In genomic region chr7:45435846-45436245, GRCh38 we compare ENCODE assay signal across 13 cellular contexts.
DNase-seq lines count a peak whose midpoint lies in the region; ATAC-seq and TF ChIP-seq lines count a peak whose summit lies in the region.
"Had no signal": no experiment of that assay in that cellular context is flagged by ENCODE, and none has a peak within 500 bp of the region (broad histone marks: within the 10 kb centered on the region; RNA-seq: fewer than 3 reads in every experiment).

No MANE protein-coding gene starts in this region.

- H3K4me3 Mint-ChIP-seq in MCF 10A (ENCODE audit: unreplicated experiment) = peak overlapping the region; percentile 0
- H3K4me3 Mint-ChIP-seq: naive B cell had no signal

- CTCF ChIA-PET in MCF 10A (lab: Yijun Ruan, JAX) = interaction anchor here (0.6 to 0.7 kb wide), 2 partner anchors 95 to 186 kb away, joined by 3 to 4 read pairs; no protein-coding TSS in a partner anchor

- WGBS in gastroesophageal sphincter (ENCODE audit: low coverage in 1 of 2), 2 donors = 36 to 70% methylated on average over 1 of the region's 1 CpG

- POLR2A ChIA-PET in MCF 10A (lab: Yijun Ruan, JAX) = no interaction called here

- H3K27ac ChIP-seq in breast epithelium (no peak overlapping the region), gastroesophageal sphincter (no peak overlapping the region)
- H3K27ac ChIP-seq: sigmoid colon had no signal

- peaks cover 0 to 5% of the 10 kb centered on the region in 2 donors for H3K9me3 ChIP-seq in breast epithelium
- peaks cover 0 to 6% (median 0%) of the 10 kb centered on the region in 3 donors for H3K9me3 ChIP-seq in gastroesophageal sphincter
- H3K9me3 ChIP-seq: sigmoid colon had no signal

- H3K27me3 Mint-ChIP-seq in MCF 10A (ENCODE audit: insufficient read depth, unreplicated experiment) = no peaks in the 10 kb centered on the region

- peaks cover 16% of the 10 kb centered on the region for H3K9me3 Mint-ChIP-seq in MCF 10A (ENCODE audit: unreplicated experiment)

- peak overlapping the region; percentile 20 for H3K27ac Mint-ChIP-seq in MCF 10A (ENCODE audit: low read depth, unreplicated experiment)

- H3K4me1 ChIP-seq in breast epithelium (no peaks in the 10 kb centered on the region), gastroesophageal sphincter (no peaks in the 10 kb centered on the region)
- H3K4me1 ChIP-seq: sigmoid colon had no signal

- intact Hi-C loops in MCF 10A (cut with micrococcal nuclease) (no loop called here), breast epithelium (cut with DNase I; ENCODE audit: low total_unique reads) (no loop called here)

- no peaks in the 10 kb centered on the region for H3K36me3 Mint-ChIP-seq in MCF 10A (ENCODE audit: insufficient read depth, unreplicated experiment)
- H3K36me3 Mint-ChIP-seq: naive B cell had no signal

- no peak for ATAC-seq in gastroesophageal sphincter

- TF ChIP-seq POLR2A in breast epithelium (IDR thresholded peaks at IDR 0.05) (no peak), gastroesophageal sphincter (IDR thresholded peaks at IDR 0.05) (no peak)

- no TSS peak for BruUV-seq in MCF 10A (replicated peaks; lab: Mats Ljungman, UMichigan)

- H3K36me3 ChIP-seq in breast epithelium (no peaks in the 10 kb centered on the region), gastroesophageal sphincter (no peaks in the 10 kb centered on the region)
- H3K36me3 ChIP-seq: sigmoid colon had no signal

- TF ChIP-seq CTCF in MCF 10A (IDR thresholded peaks at IDR 0.05; ENCODE audit: unreplicated experiment) (no peak), breast epithelium (IDR thresholded peaks at IDR 0.05) (no peak), fibroblast of the aortic adventitia (IDR thresholded peaks at IDR 0.05; ENCODE audit: insufficient read depth, low read length) (no peak), gastroesophageal sphincter (IDR thresholded peaks at IDR 0.05) (no peak)

- H3K4me3 ChIP-seq in breast epithelium = no peak overlapping the region
- H3K4me3 ChIP-seq in fibroblast of the aortic adventitia (ENCODE audit: low read depth, low read length) = no peak overlapping the region
- H3K4me3 ChIP-seq in gastroesophageal sphincter = no peak overlapping the region
- H3K4me3 ChIP-seq: sigmoid colon had no signal

- H3K27me3 ChIP-seq in breast epithelium (no peaks in the 10 kb centered on the region), gastroesophageal sphincter (no peaks in the 10 kb centered on the region)
- H3K27me3 ChIP-seq: sigmoid colon had no signal

- H3K4me1 Mint-ChIP-seq in MCF 10A (ENCODE audit: insufficient read depth, unreplicated experiment) = peaks cover 13% of the 10 kb centered on the region
- H3K4me1 Mint-ChIP-seq: naive B cell had no signal

- DNase-seq in MCF 10A (ENCODE audit: unreplicated experiment) = peak; percentile 88
- DNase-seq in breast epithelium (ENCODE audit: low spot score in 2 of 2) = no peak
- peak; percentile 67 for DNase-seq in RKO (ENCODE audit: low spot score)
- DNase-seq in fibroblast of the aortic adventitia (ENCODE audit: low read depth) = peak; percentile 30
- DNase-seq in hepatic stellate cell (ENCODE audit: low spot score) = no peak
- DNase-seq in ecto neural progenitor cell (ENCODE audit: low spot score) = no peak
- DNase-seq in activated CD8-positive, alpha-beta memory T cell treated with anti-CD3 and anti-CD28 coated beads, Interleukin-2, amount 50 U/mL, for 4 hours = no peak
- DNase-seq: 8988T, amygdala, naive B cell, NCI-H510A treated with DMSO at 0.1 percent for 48 hours, sigmoid colon had no signal

- no peak for TF ChIP-seq EP300 in gastroesophageal sphincter (IDR thresholded peaks at IDR 0.05)

Comparison
In these comparisons a context has a peak if more than half of its experiments do, and no peak if none do; other contexts are left out.
1. DNase-seq: peak in MCF 10A (single experiment), RKO (single experiment) and fibroblast of the aortic adventitia (single experiment); none in breast epithelium (0 of 2), hepatic stellate cell (single experiment), ecto neural progenitor cell (single experiment) and activated CD8-positive, alpha-beta memory T cell treated with anti-CD3 and anti-CD28 coated beads, Interleukin-2, amount 50 U/mL, for 4 hours (single experiment).